In genomic region chr16:50741225-50741807, GRCh38 we compare ENCODE assay signal across 8 cellular contexts. TPM values are rescaled to one million over a fixed set of nuclear protein-coding genes. Genes with fewer than 3 reads are reported as not detected.
DNase-seq lines count a peak whose midpoint lies in the region; FAIRE-seq and TF ChIP-seq lines count a peak whose summit lies in the region.

No MANE protein-coding gene starts in this region.

- peak; percentile 21 to 52 for DNase-seq in NCI-H524 (lab: John Stamatoyannopoulos, UW)
- no peak for DNase-seq in NCI-H524 treated with DMSO at 0.1 percent for 48 hours (lab: John Stamatoyannopoulos, UW)
- DNase-seq in MG63, result peak; percentile 16
- no peak for DNase-seq in effector memory CD4-positive, alpha-beta T cell
- DNase-seq in nephron progenitor cell, result no peak
- no peak for DNase-seq in G401 (ENCODE audit: low spot score)
- DNase-seq in cortex of kidney (lab: John Stamatoyannopoulos, UW), result no peak
- no peak for DNase-seq in urothelium cell line (ENCODE audit: low spot score)

- H3K36me3 Mint-ChIP-seq in nephron progenitor cell (ENCODE audit: low read depth), result peaks cover 8% of the 10 kb centered on the region

- H3K9me3 ChIP-seq in MG63, result no peaks in the 10 kb centered on the region
- H3K9me3 ChIP-seq in effector memory CD4-positive, alpha-beta T cell (ENCODE audit: control insufficient read depth, low read length), result no peaks in the 10 kb centered on the region

- no peak for FAIRE-seq in urothelium cell line (lab: Jason Lieb, UNC)

- no peak overlapping the region for H3K27ac Mint-ChIP-seq in nephron progenitor cell

- peak overlapping the region; percentile 63 for H3K4me3 ChIP-seq in MG63
- peak overlapping the region; percentile 41 for H3K4me3 ChIP-seq in effector memory CD4-positive, alpha-beta T cell (ENCODE audit: insufficient read depth, low read depth, low read length, poor library complexity, severe bottlenecking)

- H3K4me1 ChIP-seq in effector memory CD4-positive, alpha-beta T cell (ENCODE audit: control insufficient read depth, insufficient read depth, low read length, poor library complexity, severe bottlenecking), result peaks cover 15% of the 10 kb centered on the region

- TF ChIP-seq CTCF in nephron progenitor cell (IDR thresholded peaks at IDR 0.05), result no peak

- no peaks in the 10 kb centered on the region; the same call in 1 of the 2 replicates for H3K36me3 ChIP-seq in MG63
- H3K36me3 ChIP-seq in effector memory CD4-positive, alpha-beta T cell (ENCODE audit: control insufficient read depth, insufficient read depth, low read length), result no peaks in the 10 kb centered on the region

- in situ Hi-C loops in G401 (cut with HindIII; ENCODE audit: low sequenced_read_pairs), result no loop called here

- peak overlapping the region; percentile 73 for H3K4me3 Mint-ChIP-seq in nephron progenitor cell

- peaks cover 46% of the 10 kb centered on the region for H3K27me3 Mint-ChIP-seq in nephron progenitor cell (ENCODE audit: low read depth, poor library complexity)

- no peaks in the 10 kb centered on the region for H3K27me3 ChIP-seq in MG63
- no peaks in the 10 kb centered on the region for H3K27me3 ChIP-seq in effector memory CD4-positive, alpha-beta T cell (replicated peaks; ENCODE audit: control insufficient read depth, insufficient read depth, low read length, poor library complexity, severe bottlenecking)

- peaks cover 19% of the 10 kb centered on the region for H3K4me1 Mint-ChIP-seq in nephron progenitor cell

- H3K9me3 Mint-ChIP-seq in nephron progenitor cell, result no peaks in the 10 kb centered on the region

- H3K27ac ChIP-seq in effector memory CD4-positive, alpha-beta T cell (ENCODE audit: insufficient read depth, low read length, poor library complexity, severe bottlenecking), result peak overlapping the region; percentile 86

RNA-seq across cellular contexts. Expression of gene CYLD, which starts 0.6 kb away (rescaled TPM):
- total RNA-seq in MG63 (2014; rRNA removed; shearing (Covaris generic); ENCODE audit: low replicate concordance), result 8.3 and 33.8 TPM in 2 replicates
- total RNA-seq in G401 (2014; rRNA removed; shearing (Covaris generic)), result 4.5 and 6.0 TPM in 2 replicates

RNA-seq across cellular contexts. Expression of gene NOD2, which starts 47.9 kb away (rescaled TPM):
- not detected in 2 replicates for total RNA-seq in MG63 (2014; rRNA removed; shearing (Covaris generic); ENCODE audit: low replicate concordance)
- not detected in 2 replicates for total RNA-seq in G401 (2014; rRNA removed; shearing (Covaris generic))

Comparison
In these comparisons a context has a peak if more than half of its experiments do, and no peak if none do; other contexts are left out.
1. DNase-seq: peak in NCI-H524 (2 of 2) and MG63 (single experiment); none in NCI-H524 treated with DMSO at 0.1 percent for 48 hours (single experiment), effector memory CD4-positive, alpha-beta T cell (0 of 3), nephron progenitor cell (single experiment), G401 (single experiment), cortex of kidney (single experiment) and urothelium cell line (single experiment).